ENCODE assay signal across 10 cellular contexts in genomic region chr22:30206964-30207363, GRCh38. TPM values are rescaled to one million over a fixed set of nuclear protein-coding genes. Genes with fewer than 3 reads are reported as not detected.
A peak's percentile ranks its signal among the peaks of the same experiment; 100 is the strongest.
DNase-seq lines count a peak whose midpoint lies in the region; ATAC-seq and TF ChIP-seq lines count a peak whose summit lies in the region.
"Had no signal": no experiment of that assay in that cellular context is flagged by ENCODE, and none has a peak within 500 bp of the region (broad histone marks: within the 10 kb centered on the region; RNA-seq: fewer than 3 reads in every experiment).

No MANE protein-coding gene starts in this region.

- TF ChIP-seq CTCF in RWPE1 (conservative IDR thresholded peaks at IDR 0.05; ENCODE audit: low read depth), result no peak
- no peak for TF ChIP-seq CTCF in foreskin fibroblast (IDR thresholded peaks at IDR 0.05; ENCODE audit: low read depth, low read length)
- TF ChIP-seq CTCF in retinal pigment epithelial cell (conservative IDR thresholded peaks at IDR 0.05; ENCODE audit: low read depth, low read length), result no peak

- no peak overlapping the region for H3K4me3 Mint-ChIP-seq in natural killer cell treated with Interleukin-12 subunit alpha and Interleukin-12 subunit beta and Interleukin-15 and Interleukin-18, amount 100 ng/mL, for 72 hours

- H3K4me3 ChIP-seq in foreskin fibroblast (ENCODE audit: low read depth in 1 of 2, low read length in 2 of 2) (no peak overlapping the region), retinal pigment epithelial cell (ENCODE audit: low read length) (no peak overlapping the region)
- H3K4me3 ChIP-seq: thoracic aorta had no signal

- no peak for ATAC-seq in GM21423 (IDR thresholded peaks at IDR 0.05; ENCODE audit: unreplicated experiment)
- no peak for ATAC-seq in natural killer cell treated with Interleukin-12 subunit alpha and Interleukin-12 subunit beta and Interleukin-15 and Interleukin-18, amount 100 ng/mL, for 72 hours

- peak overlapping the region; percentile 96 for H3K27ac ChIP-seq in RWPE1
- H3K27ac ChIP-seq: thoracic aorta had no signal

- no peaks in the 10 kb centered on the region for H3K36me3 Mint-ChIP-seq in natural killer cell treated with Interleukin-12 subunit alpha and Interleukin-12 subunit beta and Interleukin-15 and Interleukin-18, amount 100 ng/mL, for 72 hours

- H3K4me1 Mint-ChIP-seq in natural killer cell treated with Interleukin-12 subunit alpha and Interleukin-12 subunit beta and Interleukin-15 and Interleukin-18, amount 100 ng/mL, for 72 hours (ENCODE audit: low read depth in 2 of 2), result peaks cover 0 to 8% of the 10 kb centered on the region in 2 donors

- POLR2A ChIA-PET in RWPE1 (lab: Yijun Ruan, JAX; ENCODE audit: low non-redundant PET), result no interaction called here

- H3K27me3 Mint-ChIP-seq in natural killer cell treated with Interleukin-12 subunit alpha and Interleukin-12 subunit beta and Interleukin-15 and Interleukin-18, amount 100 ng/mL, for 72 hours, result no peaks in the 10 kb centered on the region

- no peak overlapping the region for H3K27ac Mint-ChIP-seq in natural killer cell treated with Interleukin-12 subunit alpha and Interleukin-12 subunit beta and Interleukin-15 and Interleukin-18, amount 100 ng/mL, for 72 hours

- DNase-seq in EL, result peak; percentile 99
- DNase-seq in RWPE1 (ENCODE audit: low spot score), result peak; percentile 88
- peak; percentile 98 for DNase-seq in foreskin fibroblast
- peak; percentile 95 for DNase-seq in retinal pigment epithelial cell (ENCODE audit: low read depth)
- DNase-seq in NCI-H2081 (lab: John Stamatoyannopoulos, UW), result no peak
- no peak for DNase-seq in natural killer cell treated with Interleukin-12 subunit alpha and Interleukin-12 subunit beta and Interleukin-15 and Interleukin-18, amount 100 ng/mL, for 72 hours (ENCODE audit: low spot score)
- DNase-seq in NCI-H774 (lab: John Stamatoyannopoulos, UW), result no peak
- DNase-seq: Kasumi-1 had no signal

- H3K9me3 Mint-ChIP-seq in natural killer cell treated with Interleukin-12 subunit alpha and Interleukin-12 subunit beta and Interleukin-15 and Interleukin-18, amount 100 ng/mL, for 72 hours, result no peaks in the 10 kb centered on the region

- CTCF ChIA-PET in RWPE1 (lab: Yijun Ruan, JAX), result interaction anchor here (0.6 kb wide), 1 partner anchor 630 kb away, joined by 6 read pairs; no protein-coding TSS in a partner anchor

RNA-seq across cellular contexts. Expression of gene LIF, which starts 39.6 kb away (rescaled TPM):
- 100 to 1,000 TPM in 1 of 2 donors, 10 to 100 TPM in 1; 63.3 to 125 TPM for total RNA-seq in natural killer cell treated with Interleukin-12 subunit alpha and Interleukin-12 subunit beta and Interleukin-15 and Interleukin-18, amount 100 ng/mL, for 72 hours

RNA-seq across cellular contexts. Expression of gene OSM, which starts 59.7 kb away (rescaled TPM):
- total RNA-seq in natural killer cell treated with Interleukin-12 subunit alpha and Interleukin-12 subunit beta and Interleukin-15 and Interleukin-18, amount 100 ng/mL, for 72 hours, result 10 to 100 TPM; 15.5 to 38.7 TPM

Comparison
In these comparisons a context has a peak if more than half of its experiments do, and no peak if none do; other contexts are left out.
1. DNase-seq: peak in EL (single experiment), RWPE1 (single experiment), foreskin fibroblast (2 of 2) and retinal pigment epithelial cell (single experiment); none in NCI-H2081 (0 of 2), natural killer cell treated with Interleukin-12 subunit alpha and Interleukin-12 subunit beta and Interleukin-15 and Interleukin-18, amount 100 ng/mL, for 72 hours (single experiment) and NCI-H774 (single experiment).